In genomic region chr1:66478116-66478515, GRCh38 we compare ENCODE assay signal across 19 cellular contexts. TPM values are rescaled to one million over a fixed set of nuclear protein-coding genes. Genes with fewer than 3 reads are reported as not detected.
A peak's percentile ranks its signal among the peaks of the same experiment; 100 is the strongest.
DNase-seq lines count a peak whose midpoint lies in the region; ATAC-seq and TF ChIP-seq lines count a peak whose summit lies in the region.
"Had no signal": no experiment of that assay in that cellular context is flagged by ENCODE, and none has a peak within 500 bp of the region (broad histone marks: within the 10 kb centered on the region; RNA-seq: fewer than 3 reads in every experiment).

No MANE protein-coding gene starts in this region.

- CTCF ChIA-PET in MCF 10A (lab: Yijun Ruan, JAX), result interaction anchor here (1.2 to 2.4 kb wide), 5 partner anchors 10 to 247 kb away, joined by 4 to 17 read pairs (median 9); no protein-coding TSS in a partner anchor

- DNase-seq in MCF 10A (ENCODE audit: unreplicated experiment) (peak; percentile 74), breast epithelium (ENCODE audit: low spot score in 2 of 2) (no peak), astrocyte of the hippocampus (ENCODE audit: low read depth, low spot score) (peak; percentile 48), glomerular visceral epithelial cell (ENCODE audit: extremely low spot score) (peak; percentile 40), NCI-H1694 (lab: John Stamatoyannopoulos, UW) (no peak), GOT3 (lab: John Stamatoyannopoulos, UW) (no peak)
- DNase-seq: central memory CD4-positive, alpha-beta T cell; DMS 273 treated with DMSO at 0.1 percent for 48 hours; left cardiac atrium; NCI-H1105 treated with DMSO at 0.1 percent for 48 hours; NCI-H510A treated with DMSO at 0.1 percent for 48 hours; RPMI8226; small intestine; thyroid gland had no signal

- no peaks in the 10 kb centered on the region for H3K36me3 ChIP-seq in breast epithelium
- H3K36me3 ChIP-seq: thyroid gland had no signal

- POLR2A ChIA-PET in MCF 10A (lab: Yijun Ruan, JAX), result interaction anchor here (0.6 to 1.1 kb wide), 3 partner anchors 18 to 298 kb away, joined by 3 to 4 read pairs (median 4); no protein-coding TSS in a partner anchor

- H3K27me3 ChIP-seq in breast epithelium, result no peaks in the 10 kb centered on the region
- H3K27me3 ChIP-seq: thyroid gland had no signal

- peaks cover 6% of the 10 kb centered on the region for H3K4me1 Mint-ChIP-seq in MCF 10A (ENCODE audit: insufficient read depth, unreplicated experiment)
- H3K4me1 Mint-ChIP-seq: nephron had no signal

- TF ChIP-seq CTCF in MCF 10A (IDR thresholded peaks at IDR 0.05; ENCODE audit: unreplicated experiment) (no peak), breast epithelium (IDR thresholded peaks at IDR 0.05) (no peak)

- peak overlapping the region; percentile 4 for H3K4me3 Mint-ChIP-seq in MCF 10A (ENCODE audit: unreplicated experiment)
- H3K4me3 Mint-ChIP-seq: nephron had no signal

- no TSS peak for BruUV-seq in MCF 10A (replicated peaks; lab: Mats Ljungman, UMichigan)

- peak overlapping the region; percentile 62 for H3K27ac Mint-ChIP-seq in MCF 10A (ENCODE audit: low read depth, unreplicated experiment)
- H3K27ac Mint-ChIP-seq: nephron had no signal

- H3K36me3 Mint-ChIP-seq in MCF 10A (ENCODE audit: insufficient read depth, unreplicated experiment), result no peaks in the 10 kb centered on the region

- no peak overlapping the region for H3K4me3 ChIP-seq in breast epithelium
- H3K4me3 ChIP-seq: GM12878, thyroid gland had no signal

- no peaks in the 10 kb centered on the region for H3K4me1 ChIP-seq in breast epithelium
- H3K4me1 ChIP-seq: thyroid gland had no signal

- no peak overlapping the region for H3K27ac ChIP-seq in breast epithelium
- H3K27ac ChIP-seq: 22Rv1, thyroid gland had no signal

- H3K9me3 Mint-ChIP-seq in MCF 10A (ENCODE audit: unreplicated experiment), result no peaks in the 10 kb centered on the region

- intact Hi-C loops in MCF 10A (cut with micrococcal nuclease) (no loop called here), breast epithelium (cut with DNase I; ENCODE audit: low total_unique reads) (no loop called here)

- peaks cover 0 to 4% of the 10 kb centered on the region in 2 donors for H3K9me3 ChIP-seq in breast epithelium
- H3K9me3 ChIP-seq: thyroid gland had no signal

- TF ChIP-seq POLR2A in breast epithelium (IDR thresholded peaks at IDR 0.05), result no peak

- H3K27me3 Mint-ChIP-seq in MCF 10A (ENCODE audit: insufficient read depth, unreplicated experiment), result no peaks in the 10 kb centered on the region

- ATAC-seq in HG02642 (IDR thresholded peaks at IDR 0.05; ENCODE audit: poor library complexity, unreplicated experiment) (no peak), GM21528 (IDR thresholded peaks at IDR 0.05; ENCODE audit: low FRiP score, unreplicated experiment) (no peak)
- ATAC-seq: GM12878 had no signal

RNA-seq across cellular contexts. Expression of gene SGIP1, which starts 55.8 kb away (rescaled TPM):
- total RNA-seq in MCF 10A (2022), result not detected in 2 replicates
- total RNA-seq in breast epithelium, result 1 to 10 TPM; 3.1 to 6.6 (median 3.5) TPM
- total RNA-seq: GM12878 had no signal

Comparison
In these comparisons a context has a peak if more than half of its experiments do, and no peak if none do; other contexts are left out.
1. DNase-seq: peak in MCF 10A (single experiment), astrocyte of the hippocampus (single experiment) and glomerular visceral epithelial cell (single experiment); none in breast epithelium (0 of 2), NCI-H1694 (single experiment) and GOT3 (single experiment).